In genomic region chr4:147078362-147078761, GRCh38 we compare ENCODE assay signal across 19 cellular contexts.
DNase-seq lines count a peak whose midpoint lies in the region; ATAC-seq and TF ChIP-seq lines count a peak whose summit lies in the region.
"Had no signal": no experiment of that assay in that cellular context is flagged by ENCODE, and none has a peak within 500 bp of the region (broad histone marks: within the 10 kb centered on the region; RNA-seq: fewer than 3 reads in every experiment).

No MANE protein-coding gene starts in this region.

- ATAC-seq in Right ventricle myocardium inferior (no peak), left ventricle myocardium superior (peak; percentile 44), aorta (ENCODE audit: low FRiP score) (peak; percentile 74), HG02588 (IDR thresholded peaks at IDR 0.05; ENCODE audit: unreplicated experiment) (no peak)
- ATAC-seq: PC-3 had no signal

- H3K9me3 ChIP-seq in left ventricle myocardium inferior (replicated peaks), result no peaks in the 10 kb centered on the region
- no peaks in the 10 kb centered on the region for H3K9me3 ChIP-seq in aorta (ENCODE audit: control insufficient read depth, low read length)

- no peaks in the 10 kb centered on the region for H3K27me3 Mint-ChIP-seq in chondrocyte (ENCODE audit: low read depth)

- H3K4me3 ChIP-seq in left ventricle myocardium inferior, result no peak overlapping the region
- no peak overlapping the region for H3K4me3 ChIP-seq in aorta (ENCODE audit: low read length in 2 of 2)

- H3K4me1 Mint-ChIP-seq in chondrocyte (ENCODE audit: low read depth), result peaks cover 45% of the 10 kb centered on the region
- H3K4me1 Mint-ChIP-seq: B cell; CD4-positive, alpha-beta memory T cell; IgD-negative memory B cell had no signal

- intact Hi-C loops in left ventricle myocardium inferior (cut with micrococcal nuclease) (no loop called here), Right ventricle myocardium inferior (cut with DNase I) (loop anchor here (5.0 kb wide), 1 partner anchor 41 kb away; no protein-coding TSS in a partner anchor), left ventricle myocardium superior (cut with micrococcal nuclease) (no loop called here), aorta (cut with DNase I) (no loop called here)

- DNase-seq in left ventricle myocardium inferior, result no peak
- DNase-seq in Right ventricle myocardium inferior (ENCODE audit: missing footprints), result no peak
- DNase-seq in chondrocyte (ENCODE audit: low spot score), result no peak
- DNase-seq in left ventricle myocardium superior, result no peak
- DNase-seq in aorta, result no peak
- DNase-seq in D341Med (ENCODE audit: low spot score), result no peak
- no peak for DNase-seq in NCI-H2196 (lab: John Stamatoyannopoulos, UW; ENCODE audit: unreplicated experiment)
- DNase-seq: CD4-positive, alpha-beta memory T cell; DND-41; GDM1; MV-4-11; NCI-H1436; NCI-H2081 treated with DMSO at 0.1 percent for 48 hours; NCI-H446; NCI-H748 treated with DMSO at 0.1 percent for 48 hours; PC-3 had no signal

- no peaks in the 10 kb centered on the region for H3K36me3 Mint-ChIP-seq in chondrocyte (ENCODE audit: low read depth)
- H3K36me3 Mint-ChIP-seq: CD4-positive, alpha-beta memory T cell had no signal

- H3K27ac ChIP-seq in left ventricle myocardium inferior (replicated peaks) (peak overlapping the region; percentile 69), aorta (ENCODE audit: low read depth in 1 of 2, low read length in 2 of 2) (no peak overlapping the region)

- H3K27ac Mint-ChIP-seq in chondrocyte (ENCODE audit: unreplicated experiment), result peak overlapping the region; percentile 75
- H3K27ac Mint-ChIP-seq: B cell; CD4-positive, alpha-beta memory T cell; IgD-negative memory B cell had no signal

- TF ChIP-seq CTCF in left ventricle myocardium inferior (IDR thresholded peaks at IDR 0.05; ENCODE audit: borderline replicate concordance), result no peak
- TF ChIP-seq CTCF in chondrocyte (IDR thresholded peaks at IDR 0.05), result no peak

- no peak overlapping the region for H3K4me3 Mint-ChIP-seq in chondrocyte (ENCODE audit: unreplicated experiment)
- H3K4me3 Mint-ChIP-seq: B cell; CD4-positive, alpha-beta memory T cell; IgD-negative memory B cell had no signal

- peaks cover 2% of the 10 kb centered on the region for H3K9me3 Mint-ChIP-seq in chondrocyte (ENCODE audit: low read depth)

- H3K27me3 ChIP-seq in left ventricle myocardium inferior (ENCODE audit: low read depth) (no peaks in the 10 kb centered on the region), aorta (ENCODE audit: control insufficient read depth in 1 of 2, insufficient read depth in 2 of 2, low read length in 1 of 2) (no peaks in the 10 kb centered on the region)

- H3K4me1 ChIP-seq in left ventricle myocardium inferior, result peaks cover 52% of the 10 kb centered on the region
- H3K4me1 ChIP-seq in aorta (ENCODE audit: control insufficient read depth in 1 of 2, insufficient read depth in 2 of 2, low read length in 2 of 2), result peaks cover 0 to 2% of the 10 kb centered on the region in 2 donors

- H3K36me3 ChIP-seq in left ventricle myocardium inferior (no peaks in the 10 kb centered on the region), aorta (ENCODE audit: control insufficient read depth in 1 of 2, insufficient read depth in 2 of 2, low read length in 1 of 2) (no peaks in the 10 kb centered on the region)

Comparison
In these comparisons a context has a peak if more than half of its experiments do, and no peak if none do; other contexts are left out.
1. ATAC-seq: peak in left ventricle myocardium superior (single experiment) and aorta (single experiment); none in Right ventricle myocardium inferior (single experiment) and HG02588 (single experiment).